ENCODE assay signal across 10 cellular contexts in the genomic region with DNA sequence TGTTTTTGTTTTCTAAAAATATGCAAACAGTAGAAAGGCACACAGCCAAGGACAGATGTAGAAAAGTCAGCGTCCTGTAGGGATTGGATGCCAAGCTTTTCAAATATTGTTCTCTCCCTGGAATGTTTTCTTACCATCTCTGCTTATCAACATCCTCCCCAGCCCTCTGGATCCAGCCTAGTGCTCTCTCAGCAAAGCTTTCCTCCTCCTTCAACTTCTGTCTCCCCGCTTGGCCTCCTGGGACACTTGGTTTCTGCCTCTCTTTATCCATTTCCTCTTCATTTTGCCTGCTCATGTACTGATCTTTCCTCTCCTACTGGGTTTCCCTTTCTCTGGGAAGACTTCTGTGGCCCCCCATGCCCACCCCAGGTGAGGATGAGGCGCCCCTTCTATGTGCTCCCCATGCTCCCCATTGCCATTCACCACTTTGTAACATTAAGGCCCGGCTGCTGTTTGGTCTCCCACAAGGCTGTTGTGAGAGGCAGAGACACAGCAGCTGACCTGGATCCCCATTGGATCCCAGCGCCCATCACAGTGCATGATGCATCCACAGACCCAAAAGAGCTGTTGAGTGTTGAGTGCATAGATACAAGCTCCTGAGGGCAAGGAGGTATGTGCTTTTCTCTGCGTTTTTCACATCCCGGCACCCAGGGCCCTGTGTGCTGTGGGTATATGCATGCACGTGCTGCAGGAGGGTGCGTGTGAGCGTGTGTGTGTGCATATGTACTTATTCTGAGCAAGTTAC. TPM values are rescaled to one million over a fixed set of nuclear protein-coding genes. Genes with fewer than 3 reads are reported as not detected.
DNase-seq lines count a peak whose midpoint lies in the region; ATAC-seq and TF ChIP-seq lines count a peak whose summit lies in the region.
"Had no signal": no experiment of that assay in that cellular context is flagged by ENCODE, and none has a peak within 500 bp of the region (broad histone marks: within the 10 kb centered on the region; RNA-seq: fewer than 3 reads in every experiment).

No MANE protein-coding gene starts in this region.

- ATAC-seq in GM18511 (IDR thresholded peaks at IDR 0.05; ENCODE audit: unreplicated experiment) = no peak

- H4K20me1 ChIP-seq in BLaER1 treated with 17β-estradiol and CSF1 and Interleukin-3, amounts not matched to agents 10 nM and 100 nM = peaks cover 55 to 100% (median 87%) of the 10 kb centered on the region in 11 experiments

- peaks cover 88% of the 10 kb centered on the region for H3K4me1 Mint-ChIP-seq in T-helper 2 cell treated with Interferon-gamma antibody and Interleukin-4, amounts not matched to agents 5 μg/mL and 100 μg/mL, for 36 hours (ENCODE audit: low read depth)
- H3K4me1 Mint-ChIP-seq in nephron (peaks cover 29% of the 10 kb centered on the region), Calu3 (ENCODE audit: low read depth, unreplicated experiment) (peaks cover 6% of the 10 kb centered on the region)

- H3K9me3 ChIP-seq in BLaER1 treated with 17β-estradiol and CSF1 and Interleukin-3, amounts not matched to agents 10 nM and 100 nM (replicated peaks in 1 of 11) = no peaks in the 10 kb centered on the region
- H3K9me3 ChIP-seq in effector memory CD4-positive, alpha-beta T cell (ENCODE audit: control insufficient read depth, low read length) = no peaks in the 10 kb centered on the region

- H3K27me3 ChIP-seq in BLaER1 treated with 17β-estradiol and CSF1 and Interleukin-3, amounts not matched to agents 10 nM and 100 nM = no peaks in the 10 kb centered on the region
- no peaks in the 10 kb centered on the region for H3K27me3 ChIP-seq in effector memory CD4-positive, alpha-beta T cell (replicated peaks; ENCODE audit: control insufficient read depth, insufficient read depth, low read length, poor library complexity, severe bottlenecking)

- no peak for DNase-seq in T-helper 2 cell treated with Interferon-gamma antibody and Interleukin-4, amounts not matched to agents 5 μg/mL and 100 μg/mL, for 36 hours (ENCODE audit: low spot score)
- no peak for DNase-seq in effector memory CD4-positive, alpha-beta T cell
- no peak for DNase-seq in cortex of kidney (lab: John Stamatoyannopoulos, UW)
- no peak for DNase-seq in Calu3
- DNase-seq in HUDEP-2 (lab: John Stamatoyannopoulos, UW; ENCODE audit: unreplicated experiment in 76 of 76) = no peak
- DNase-seq: EL; NK-92 treated with Interleukin-12 subunit alpha and Interleukin-12 subunit beta, amount 100 ng/mL, for 24 hours had no signal

- H3K4me3 Mint-ChIP-seq in T-helper 2 cell treated with Interferon-gamma antibody and Interleukin-4, amounts not matched to agents 5 μg/mL and 100 μg/mL, for 36 hours = peak overlapping the region; percentile 71
- H3K4me3 Mint-ChIP-seq in nephron (no peak overlapping the region), Calu3 (ENCODE audit: low read depth, unreplicated experiment) (no peak overlapping the region)

- intact Hi-C loops in Calu3 (cut with micrococcal nuclease; ENCODE audit: unreplicated experiment) = no loop called here

- peaks cover 43 to 99% (median 72%) of the 10 kb centered on the region in 11 experiments for H3K36me3 ChIP-seq in BLaER1 treated with 17β-estradiol and CSF1 and Interleukin-3, amounts not matched to agents 10 nM and 100 nM
- H3K36me3 ChIP-seq in effector memory CD4-positive, alpha-beta T cell (ENCODE audit: control insufficient read depth, insufficient read depth, low read length) = peaks cover 62% of the 10 kb centered on the region

- H3K9ac ChIP-seq in BLaER1 treated with 17β-estradiol and CSF1 and Interleukin-3, amounts not matched to agents 10 nM and 100 nM = peak overlapping the region in 10 of 11 experiments; percentile 3 to 42 (median 24); a peak in 10 of 22 replicates

- CTCF ChIA-PET in Calu3 (lab: Charles Lee) = interaction anchor here (0.7 kb wide), 1 partner anchor 129 kb away, joined by 3 read pairs; no protein-coding TSS in a partner anchor

- H3K4me1 ChIP-seq in BLaER1 treated with 17β-estradiol and CSF1 and Interleukin-3, amounts not matched to agents 10 nM and 100 nM = peaks cover 65 to 76% (median 74%) of the 10 kb centered on the region in 10 experiments
- peaks cover 92% of the 10 kb centered on the region for H3K4me1 ChIP-seq in effector memory CD4-positive, alpha-beta T cell (ENCODE audit: control insufficient read depth, insufficient read depth, low read length, poor library complexity, severe bottlenecking)

- H3K27ac Mint-ChIP-seq in T-helper 2 cell treated with Interferon-gamma antibody and Interleukin-4, amounts not matched to agents 5 μg/mL and 100 μg/mL, for 36 hours = peak overlapping the region; percentile 87
- H3K27ac Mint-ChIP-seq in nephron (peak overlapping the region; percentile 38 to 70 (median 64)), Calu3 (ENCODE audit: unreplicated experiment) (no peak overlapping the region)

- H3K36me3 Mint-ChIP-seq in T-helper 2 cell treated with Interferon-gamma antibody and Interleukin-4, amounts not matched to agents 5 μg/mL and 100 μg/mL, for 36 hours (ENCODE audit: low read depth) = peaks cover 84% of the 10 kb centered on the region
- H3K36me3 Mint-ChIP-seq in nephron (ENCODE audit: low read depth) (peaks cover 21% of the 10 kb centered on the region), Calu3 (ENCODE audit: insufficient read depth, unreplicated experiment) (no peaks in the 10 kb centered on the region)

- no peaks in the 10 kb centered on the region for H3K27me3 Mint-ChIP-seq in T-helper 2 cell treated with Interferon-gamma antibody and Interleukin-4, amounts not matched to agents 5 μg/mL and 100 μg/mL, for 36 hours (ENCODE audit: low read depth)
- H3K27me3 Mint-ChIP-seq in nephron (ENCODE audit: low read depth) (no peaks in the 10 kb centered on the region), Calu3 (ENCODE audit: unreplicated experiment) (no peaks in the 10 kb centered on the region)

- H3K9me3 Mint-ChIP-seq in T-helper 2 cell treated with Interferon-gamma antibody and Interleukin-4, amounts not matched to agents 5 μg/mL and 100 μg/mL, for 36 hours = no peaks in the 10 kb centered on the region
- no peaks in the 10 kb centered on the region for H3K9me3 Mint-ChIP-seq in nephron
- no peaks in the 10 kb centered on the region for H3K9me3 Mint-ChIP-seq in Calu3 (ENCODE audit: low read depth, unreplicated experiment)

- no TSS peak for BruUV-seq in Calu3 (replicated peaks; lab: Mats Ljungman, UMichigan)

- H3K27ac ChIP-seq in BLaER1 treated with 17β-estradiol and CSF1 and Interleukin-3, amounts not matched to agents 10 nM and 100 nM = peak overlapping the region in 7 of 11 experiments; percentile 6 to 49 (median 18); a peak in 8 of 22 replicates
- peak overlapping the region; percentile 81 for H3K27ac ChIP-seq in effector memory CD4-positive, alpha-beta T cell (ENCODE audit: insufficient read depth, low read length, poor library complexity, severe bottlenecking)

- TF ChIP-seq CTCF in nephron (IDR thresholded peaks at IDR 0.05; ENCODE audit: unreplicated experiment in 3 of 3) = no peak
- TF ChIP-seq CTCF in Calu3 (IDR thresholded peaks at IDR 0.05; ENCODE audit: unreplicated experiment) = no peak

- peak overlapping the region; percentile 58 to 83 (median 76) for H3K4me2 ChIP-seq in BLaER1 treated with 17β-estradiol and CSF1 and Interleukin-3, amounts not matched to agents 10 nM and 100 nM

- 0 out of 20 replicates have a peak overlapping the region, but pooled peaks of 1 of the 10 experiments have one; percentile 6 for H3K4me3 ChIP-seq in BLaER1 treated with 17β-estradiol and CSF1 and Interleukin-3, amounts not matched to agents 10 nM and 100 nM
- H3K4me3 ChIP-seq in effector memory CD4-positive, alpha-beta T cell (ENCODE audit: insufficient read depth, low read depth, low read length, poor library complexity, severe bottlenecking) = peak overlapping the region; percentile 23

RNA-seq across cellular contexts. Expression of a gene that starts 38.2 kb away (rescaled TPM):
- 24.7 and 33.5 TPM in 2 replicates for total RNA-seq in Calu3 (2022)

RNA-seq across cellular contexts. Expression of a gene that starts 56.0 kb away (rescaled TPM):
- total RNA-seq in Calu3 (2022) = 2.5 and 4.3 TPM in 2 replicates
